In the genomic region with DNA sequence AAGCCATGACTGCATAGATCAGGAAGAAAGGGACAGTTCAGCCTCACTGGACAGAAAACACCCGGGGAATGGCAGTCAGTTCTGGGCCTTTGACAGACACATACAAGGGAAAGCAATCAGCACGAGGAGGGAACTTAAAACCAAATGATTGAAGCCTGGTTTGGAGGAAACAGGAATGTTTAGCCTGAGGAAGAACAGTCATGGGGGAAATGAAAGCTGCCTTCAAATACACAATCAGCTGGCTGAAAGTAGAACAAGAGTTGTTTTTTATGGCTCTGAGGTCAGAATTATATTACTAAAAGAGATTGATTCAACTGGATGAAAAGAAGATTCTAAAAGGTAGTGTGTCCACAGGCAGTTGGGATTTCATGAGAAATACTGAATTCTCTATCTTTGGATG, we compare ENCODE assay signal across 18 cellular contexts.
DNase-seq lines count a peak whose midpoint lies in the region; ATAC-seq, FAIRE-seq and TF ChIP-seq lines count a peak whose summit lies in the region.
"Had no signal": no experiment of that assay in that cellular context is flagged by ENCODE, and none has a peak within 500 bp of the region (broad histone marks: within the 10 kb centered on the region; RNA-seq: fewer than 3 reads in every experiment).

No MANE protein-coding gene starts in this region.

- TF ChIP-seq CTCF in C4-2B (conservative IDR thresholded peaks at IDR 0.05), result no peak

- peak overlapping the region; percentile 47; the same call in 1 of the 2 replicates for H3K27ac ChIP-seq in C4-2B
- H3K27ac ChIP-seq: GM23248, transverse colon had no signal

- DNase-seq in RPMI7951 (ENCODE audit: low read depth) (peak; percentile 56), dermis blood vessel endothelial cell (peak; percentile 56), medulla oblongata (ENCODE audit: extremely low spot score) (peak; percentile 54), frontal cortex (ENCODE audit: low spot score in 2 of 2) (no peak), NCI-H524 (lab: John Stamatoyannopoulos, UW) (no peak)
- DNase-seq: activated CD4-positive, alpha-beta memory T cell treated with anti-CD3 and anti-CD28 coated beads, Interleukin-2, amount 10 ng/mL, durations not matched to agents 7 days and 5 days; activated T-cell treated with anti-CD3 and anti-CD28 coated beads, Interleukin-2, amount 50 U/mL, for 48 hours; DMS79 treated with DMSO at 0.1 percent for 48 hours; effector CD4-positive, alpha-beta T cell; GM23248; kidney glomerular epithelial cell; NCI-H2081 treated with DMSO at 0.1 percent for 48 hours; stimulated activated naive B cell treated with anti-CD40 and anti-IgM and Interleukin-4, amounts not matched to agents 10 μg/mL and 1 μg/mL and 100 μg/mL, for 72 hours; T-cell; transverse colon had no signal

- FAIRE-seq in frontal cortex (lab: Jason Lieb, UNC), result no peak

- ATAC-seq in GM19351 (IDR thresholded peaks at IDR 0.05; ENCODE audit: unreplicated experiment), result no peak
- no peak for ATAC-seq in GM21723 (IDR thresholded peaks at IDR 0.05; ENCODE audit: unreplicated experiment)
- ATAC-seq: stimulated activated naive B cell treated with anti-CD40 and anti-IgM and Interleukin-4, amounts not matched to agents 10 μg/mL and 1 μg/mL and 100 μg/mL, for 72 hours; T-cell had no signal

Comparison
In these comparisons a context has a peak if more than half of its experiments do, and no peak if none do; other contexts are left out.
1. DNase-seq: peak in RPMI7951 (single experiment), dermis blood vessel endothelial cell (single experiment) and medulla oblongata (single experiment); none in frontal cortex (0 of 2) and NCI-H524 (0 of 2).